Comparison of ENCODE assay signal across 8 cellular contexts in genomic region chr2:210445116-210445707, GRCh38. TPM values are rescaled to one million over a fixed set of nuclear protein-coding genes. Genes with fewer than 3 reads are reported as not detected.
A peak's percentile ranks its signal among the peaks of the same experiment; 100 is the strongest.
DNase-seq lines count a peak whose midpoint lies in the region; ATAC-seq and TF ChIP-seq lines count a peak whose summit lies in the region.

No MANE protein-coding gene starts in this region.

- in situ Hi-C loops in GM13977 (cut with MboI; ENCODE audit: low pct_unique_long_range_greater_than_20kb, low sequenced_read_pairs, unreplicated experiment), result no loop called here

- peak; percentile 37 for DNase-seq in AG08395 (ENCODE audit: low spot score)
- DNase-seq in GM13977 (ENCODE audit: low spot score), result peak; percentile 24
- peak; percentile 28 for DNase-seq in LHCN-M2 (ENCODE audit: low read depth)
- DNase-seq in amniotic epithelial cell (ENCODE audit: low read depth), result peak; percentile 29
- peak; percentile 8 for DNase-seq in left kidney (ENCODE audit: low read depth, low spot score)
- no peak for DNase-seq in left colon

- peak; percentile 66 for TF ChIP-seq CTCF in GM13977 (IDR thresholded peaks at IDR 0.05; ENCODE audit: extremely low read depth, insufficient read depth, missing control alignments)

- intact Hi-C loops in left colon (cut with DNase I, micrococcal nuclease), result no loop called here

- no peak for ATAC-seq in GM19455 (IDR thresholded peaks at IDR 0.05; ENCODE audit: unreplicated experiment)
- no peak for ATAC-seq in HG02970 (IDR thresholded peaks at IDR 0.05; ENCODE audit: low FRiP score, unreplicated experiment)
- no peak for ATAC-seq in left colon

RNA-seq across cellular contexts. Expression of gene LANCL1, which starts 31.3 kb away (rescaled TPM):
- 41.8 and 53.8 TPM in 2 replicates for total RNA-seq in LHCN-M2 (2014; rRNA removed)
- polyA plus RNA-seq in LHCN-M2 (2012), result 15.8 TPM
- 10 to 100 TPM; 20.0 to 25.2 TPM for total RNA-seq in left colon

Comparison
In these comparisons a context has a peak if more than half of its experiments do, and no peak if none do; other contexts are left out.
1. DNase-seq: peak in AG08395 (single experiment), GM13977 (single experiment), LHCN-M2 (single experiment), amniotic epithelial cell (single experiment) and left kidney (single experiment); none in left colon (0 of 2).